ENCODE assay signal across 8 cellular contexts in genomic region chr11:18633256-18634139, GRCh38. TPM values are rescaled to one million over a fixed set of nuclear protein-coding genes. Genes with fewer than 3 reads are reported as not detected.
DNase-seq lines count a peak whose midpoint lies in the region; ATAC-seq and TF ChIP-seq lines count a peak whose summit lies in the region.

No MANE protein-coding gene starts in this region.

- in situ Hi-C loops in brain microvascular endothelial cell (cut with HindIII; ENCODE audit: low pct_ligation_motif_present, low sequenced_read_pairs) = no loop called here

- peak overlapping the region; percentile 88 for H2AFZ ChIP-seq in MM.1S (ENCODE audit: low read length)

- no peaks in the 10 kb centered on the region for H3K9me2 ChIP-seq in MM.1S (replicated peaks; ENCODE audit: insufficient read depth, low read length)

- peak; percentile 2 for DNase-seq in NCI-H2029 (lab: John Stamatoyannopoulos, UW)
- DNase-seq in NCI-H2029 treated with DMSO at 0.1 percent for 48 hours (lab: John Stamatoyannopoulos, UW) = no peak
- peak; percentile 77 for DNase-seq in MM.1S
- peak; percentile 7 for DNase-seq in brain microvascular endothelial cell
- no peak for DNase-seq in lung (ENCODE audit: low spot score)
- DNase-seq in type B pancreatic cell (ENCODE audit: extremely low spot score, unreplicated experiment) = no peak
- DNase-seq in omental fat pad (ENCODE audit: low spot score) = no peak

- peaks cover 57% of the 10 kb centered on the region for H3K79me2 ChIP-seq in MM.1S (ENCODE audit: low read length)

- peaks cover 21% of the 10 kb centered on the region for H3F3A ChIP-seq in MM.1S (ENCODE audit: insufficient read depth, low read length)

- H4K20me1 ChIP-seq in MM.1S (ENCODE audit: insufficient read depth, low read length) = no peaks in the 10 kb centered on the region

- H3K4me3 ChIP-seq in MM.1S (ENCODE audit: low read length) = peak overlapping the region; percentile 99
- H3K4me3 ChIP-seq in brain microvascular endothelial cell (ENCODE audit: low read depth, low read length) = peak overlapping the region; percentile 95
- peak overlapping the region; percentile 80 for H3K4me3 ChIP-seq in lung

- no peaks in the 10 kb centered on the region for H3K36me3 Mint-ChIP-seq in type B pancreatic cell

- peak; percentile 52 for ATAC-seq in GM21825 (IDR thresholded peaks at IDR 0.05; ENCODE audit: unreplicated experiment)
- ATAC-seq in lung (ENCODE audit: insufficient read depth, low FRiP score) = no peak
- ATAC-seq in omental fat pad (ENCODE audit: low FRiP score) = no peak

- peaks cover 19% of the 10 kb centered on the region for H3K27me3 Mint-ChIP-seq in type B pancreatic cell

- H3K4me1 Mint-ChIP-seq in type B pancreatic cell (ENCODE audit: unreplicated experiment) = peaks cover 10% of the 10 kb centered on the region

- H3K27me3 ChIP-seq in MM.1S (replicated peaks; ENCODE audit: insufficient read depth, low read length) (no peaks in the 10 kb centered on the region), brain microvascular endothelial cell (replicated peaks) (no peaks in the 10 kb centered on the region), lung (ENCODE audit: control insufficient read depth, insufficient read depth) (no peaks in the 10 kb centered on the region)

- H3K4me2 ChIP-seq in MM.1S (ENCODE audit: low read depth, low read length) = peak overlapping the region; percentile 84

- peak overlapping the region; percentile 87 for H3K9ac ChIP-seq in MM.1S (ENCODE audit: low read length)

- H3K9me3 ChIP-seq in MM.1S (replicated peaks; ENCODE audit: insufficient read depth, low read length) = no peaks in the 10 kb centered on the region
- H3K9me3 ChIP-seq in lung (ENCODE audit: control insufficient read depth in 2 of 2, insufficient read depth in 1 of 2, low read length in 1 of 2) = no peaks in the 10 kb centered on the region

- TF ChIP-seq CTCF in MM.1S (IDR thresholded peaks at IDR 0.05; ENCODE audit: low read length) (no peak), brain microvascular endothelial cell (IDR thresholded peaks at IDR 0.05; ENCODE audit: low read depth, low read length, missing control alignments) (no peak), lung (IDR thresholded peaks at IDR 0.05; ENCODE audit: control extremely low read depth, extremely low read depth) (no peak), type B pancreatic cell (conservative IDR thresholded peaks at IDR 0.05) (no peak), omental fat pad (IDR thresholded peaks at IDR 0.05) (no peak)

- H3K36me3 ChIP-seq in MM.1S (replicated peaks; ENCODE audit: insufficient read depth, low read length) = no peaks in the 10 kb centered on the region
- no peaks in the 10 kb centered on the region for H3K36me3 ChIP-seq in brain microvascular endothelial cell (replicated peaks)
- H3K36me3 ChIP-seq in lung (ENCODE audit: control insufficient read depth in 2 of 2, insufficient read depth in 2 of 2, low read length in 2 of 2) = no peaks in the 10 kb centered on the region

- peaks cover 8% of the 10 kb centered on the region for H3K4me1 ChIP-seq in MM.1S (ENCODE audit: low read length)
- peaks cover 2 to 6% of the 10 kb centered on the region in 2 donors for H3K4me1 ChIP-seq in lung (ENCODE audit: control insufficient read depth in 2 of 2, insufficient read depth in 2 of 2, low read length in 2 of 2)

- H3K9me3 Mint-ChIP-seq in type B pancreatic cell = no peaks in the 10 kb centered on the region

- H3K27ac ChIP-seq in MM.1S (ENCODE audit: low read length) (peak overlapping the region; percentile 88; the same call in 1 of the 2 replicates), brain microvascular endothelial cell (peak overlapping the region; percentile 95), lung (ENCODE audit: low read depth in 1 of 2, low read length in 1 of 2) (peak overlapping the region; percentile 83 to 97)

- 9 to 11% methylated on average over 31 of the region's 31 CpGs for WGBS in lung, 2 donors

- peak overlapping the region; percentile 100 for H3K27ac Mint-ChIP-seq in type B pancreatic cell

- peak overlapping the region; percentile 99 for H3K4me3 Mint-ChIP-seq in type B pancreatic cell

RNA-seq across cellular contexts. Expression of gene SPTY2D1, which starts 0.6 kb away (rescaled TPM):
- total RNA-seq in lung (10 to 100 TPM; 17.8 to 21.0 TPM), type B pancreatic cell (ENCODE audit: low replicate concordance) (20.8 and 31.7 TPM in 2 replicates), omental fat pad (10 to 100 TPM; 15.9 to 40.7 (median 28.0) TPM)
- 10 to 100 TPM in 1 of 2 donors, 1 to 10 TPM in 1; 3.9 to 10.7 TPM for polyA plus RNA-seq in lung

RNA-seq across cellular contexts. Expression of gene MISFA, which starts 33.9 kb away (rescaled TPM):
- total RNA-seq in lung = 1 to 10 TPM; 2.8 to 3.5 TPM
- polyA plus RNA-seq in lung = 1 to 10 TPM in 1 of 2 donors, under 1 TPM in 1; 0.95 to 2.5 TPM
- total RNA-seq in type B pancreatic cell (ENCODE audit: low replicate concordance) = 4.9 and 7.0 TPM in 2 replicates
- 1 to 10 TPM in 1 of 4 donors, under 1 TPM in 1, not detected in 2; 0.36 to 1.8 TPM for total RNA-seq in omental fat pad

RNA-seq across cellular contexts. Expression of gene UEVLD, which starts 45.0 kb away (rescaled TPM):
- total RNA-seq in lung = 10 to 100 TPM; 20.7 to 29.6 TPM
- 10 to 100 TPM in 1 of 2 donors, 1 to 10 TPM in 1; 6.4 to 10.9 TPM for polyA plus RNA-seq in lung
- total RNA-seq in type B pancreatic cell (ENCODE audit: low replicate concordance) = 15.7 and 22.4 TPM in 2 replicates
- total RNA-seq in omental fat pad = 10 to 100 TPM; 23.1 to 46.5 (median 31.2) TPM

Comparison
In these comparisons a context has a peak if more than half of its experiments do, and no peak if none do; other contexts are left out.
1. DNase-seq: peak in NCI-H2029 (single experiment), MM.1S (single experiment) and brain microvascular endothelial cell (single experiment); none in NCI-H2029 treated with DMSO at 0.1 percent for 48 hours (single experiment), lung (single experiment), type B pancreatic cell (single experiment) and omental fat pad (single experiment).
2. Peak in every context shown above with its lines, with median percentiles within 50 percentile points of each other: H3K27ac ChIP-seq and H3K4me3 ChIP-seq.